ENCODE assay signal across 25 cellular contexts in genomic region chr7:696426-697258, GRCh38. TPM values are rescaled to one million over a fixed set of nuclear protein-coding genes. Genes with fewer than 3 reads are reported as not detected.
A peak's percentile ranks its signal among the peaks of the same experiment; 100 is the strongest.
DNase-seq lines count a peak whose midpoint lies in the region; ATAC-seq, FAIRE-seq and TF ChIP-seq lines count a peak whose summit lies in the region.
"Had no signal": no experiment of that assay in that cellular context is flagged by ENCODE, and none has a peak within 500 bp of the region (broad histone marks: within the 10 kb centered on the region; RNA-seq: fewer than 3 reads in every experiment).

No MANE protein-coding gene starts in this region.

- no peak overlapping the region for H2BK15ac ChIP-seq in neuronal stem cell (ENCODE audit: low read length)

- no peaks in the 10 kb centered on the region for H3K4me1 Mint-ChIP-seq in activated T-helper 2 cell treated with anti-CD3 and anti-CD28 coated beads, Interferon-gamma antibody, Interleukin-2, Interleukin-4, amounts not matched to agents 10 μg/mL and 5 μg/mL and 100 μg/mL, durations not matched to agents 14 hours and 24 hours and 36 hours (ENCODE audit: low read depth)
- H3K4me1 Mint-ChIP-seq in stimulated activated effector memory CD8-positive, alpha-beta T cell treated with anti-CD3 and anti-CD28 coated beads, Interleukin-12 subunit alpha, Interleukin-12 subunit beta, amount 100 ng/mL, for 72 hours: no peaks in the 10 kb centered on the region
- no peaks in the 10 kb centered on the region for H3K4me1 Mint-ChIP-seq in activated CD4-positive, alpha-beta T cell treated with anti-CD3 and anti-CD28 coated beads, Interleukin-2, amount 10 ng/mL, durations not matched to agents 24 days and 14 days
- H3K4me1 Mint-ChIP-seq: natural killer cell had no signal

- no peak overlapping the region for H3K27ac ChIP-seq in liver (ENCODE audit: low read depth in 1 of 2, low read length in 2 of 2)
- no peak overlapping the region for H3K27ac ChIP-seq in HepG2 (ENCODE audit: extremely low read length, insufficient read depth, low read length)
- peak overlapping the region; percentile 47 for H3K27ac ChIP-seq in left ventricle myocardium inferior (replicated peaks)
- no peak overlapping the region for H3K27ac ChIP-seq in neuronal stem cell (replicated peaks; ENCODE audit: low read length)
- H3K27ac ChIP-seq: A549, GM23248, ovary had no signal

- DNase-seq in HepG2 (ENCODE audit: low spot score) (no peak), left ventricle myocardium inferior (no peak), neuronal stem cell (ENCODE audit: low spot score) (no peak), NCI-H128 (lab: John Stamatoyannopoulos, UW; ENCODE audit: unreplicated experiment) (no peak)
- no peak for DNase-seq in activated T-helper 2 cell treated with anti-CD3 and anti-CD28 coated beads, Interferon-gamma antibody, Interleukin-2, Interleukin-4, amounts not matched to agents 10 μg/mL and 5 μg/mL and 100 μg/mL, durations not matched to agents 14 hours and 24 hours and 36 hours (ENCODE audit: low spot score)
- DNase-seq in stimulated activated effector memory CD8-positive, alpha-beta T cell treated with anti-CD3 and anti-CD28 coated beads, Interleukin-12 subunit alpha, Interleukin-12 subunit beta, amount 100 ng/mL, for 72 hours (ENCODE audit: low spot score in 2 of 2): no peak
- no peak for DNase-seq in activated CD4-positive, alpha-beta T cell treated with anti-CD3 and anti-CD28 coated beads, Interleukin-2, amount 10 ng/mL, durations not matched to agents 24 days and 14 days
- DNase-seq: activated CD4-positive, alpha-beta T cell treated with anti-CD3 and anti-CD28 coated beads, Interleukin-2, amount 50 U/mL, for 48 hours; activated naive CD8-positive, alpha-beta T cell treated with anti-CD3 and anti-CD28 coated beads, Interleukin-2, amount 10 ng/mL, durations not matched to agents 7 days and 5 days; effector memory CD4-positive, alpha-beta T cell; GF-D8; GM23248; natural killer cell; NCI-H1105; NCI-H2029; NCI-H2227 treated with DMSO at 0.1 percent for 48 hours; RPMI8226; stimulated activated CD8-positive, alpha-beta memory T cell treated with anti-CD3 and anti-CD28 coated beads, Interleukin-4, amount 100 ng/mL, for 48 hours; transverse colon had no signal

- no peak overlapping the region for H3K18ac ChIP-seq in neuronal stem cell (ENCODE audit: low read length)

- peaks cover 0 to 3% (median 0%) of the 10 kb centered on the region in 4 donors for H3K4me1 ChIP-seq in liver (ENCODE audit: control insufficient read depth in 4 of 4, insufficient read depth in 4 of 4, low read length in 3 of 4)
- no peaks in the 10 kb centered on the region for H3K4me1 ChIP-seq in HepG2 (ENCODE audit: insufficient read depth, low read length)
- H3K4me1 ChIP-seq in left ventricle myocardium inferior: peaks cover 30% of the 10 kb centered on the region
- peaks cover 6 to 7% of the 10 kb centered on the region in 2 donors for H3K4me1 ChIP-seq in neuronal stem cell (ENCODE audit: control insufficient read depth in 2 of 2, insufficient read depth in 1 of 2, low read depth in 1 of 2, low read length in 2 of 2)
- H3K4me1 ChIP-seq: A549 had no signal

- H2AK5ac ChIP-seq in neuronal stem cell (ENCODE audit: low read depth, low read length): no peak overlapping the region

- POLR2A ChIA-PET in HepG2 (lab: Yijun Ruan, JAX): no interaction called here

- H3K14ac ChIP-seq in neuronal stem cell (ENCODE audit: low read length): no peak overlapping the region

- no peaks in the 10 kb centered on the region for H3K79me2 ChIP-seq in HepG2 (ENCODE audit: insufficient read depth, low read length)

- H3K9ac ChIP-seq in liver (ENCODE audit: low read depth in 1 of 2, low read length in 2 of 2): no peak overlapping the region
- no peak overlapping the region for H3K9ac ChIP-seq in HepG2 (ENCODE audit: insufficient read depth, low read depth, low read length)
- no peak overlapping the region for H3K9ac ChIP-seq in neuronal stem cell (ENCODE audit: low read depth, low read length, poor library complexity)
- H3K9ac ChIP-seq: GM23248 had no signal

- no peak overlapping the region for H3K4me3 Mint-ChIP-seq in activated T-helper 2 cell treated with anti-CD3 and anti-CD28 coated beads, Interferon-gamma antibody, Interleukin-2, Interleukin-4, amounts not matched to agents 10 μg/mL and 5 μg/mL and 100 μg/mL, durations not matched to agents 14 hours and 24 hours and 36 hours (ENCODE audit: low read depth)
- H3K4me3 Mint-ChIP-seq in stimulated activated effector memory CD8-positive, alpha-beta T cell treated with anti-CD3 and anti-CD28 coated beads, Interleukin-12 subunit alpha, Interleukin-12 subunit beta, amount 100 ng/mL, for 72 hours: no peak overlapping the region
- H3K4me3 Mint-ChIP-seq in activated CD4-positive, alpha-beta T cell treated with anti-CD3 and anti-CD28 coated beads, Interleukin-2, amount 10 ng/mL, durations not matched to agents 24 days and 14 days: no peak overlapping the region
- H3K4me3 Mint-ChIP-seq: activated naive CD8-positive, alpha-beta T cell treated with anti-CD3 and anti-CD28 coated beads, Interleukin-2, amount 10 ng/mL, durations not matched to agents 7 days and 5 days; natural killer cell; T-helper 2 cell treated with Interferon-gamma antibody and Interleukin-4, amounts not matched to agents 5 μg/mL and 100 μg/mL, for 36 hours had no signal

- no peak for TF ChIP-seq EP300 in HepG2 (IDR thresholded peaks at IDR 0.05; ENCODE audit: low read depth in 2 of 2, low read length in 2 of 2)
- no peak for TF ChIP-seq EP300 in HepG2 (CRISPR knock-in tag; IDR thresholded peaks at IDR 0.05; ENCODE audit: borderline replicate concordance)

- FAIRE-seq in HepG2 (lab: Jason Lieb, UNC): no peak
- FAIRE-seq: A549, GM18507 had no signal

- H4K91ac ChIP-seq in neuronal stem cell (ENCODE audit: low read depth, low read length, poor library complexity): no peak overlapping the region

- CTCF ChIA-PET in HepG2 (lab: Yijun Ruan, JAX; ENCODE audit: low intra/inter-chr PET ratio, low total read pairs): no interaction called here

- no peaks in the 10 kb centered on the region for H3K36me3 ChIP-seq in liver (ENCODE audit: control insufficient read depth in 4 of 4, insufficient read depth in 3 of 4, low read depth in 1 of 4, low read length in 3 of 4)
- peaks cover 3 to 20% of the 10 kb centered on the region in 2 experiments; a peak in 4 of 5 replicates for H3K36me3 ChIP-seq in HepG2 (replicated peaks in 1 of 2; ENCODE audit: control insufficient read depth in 1 of 2, insufficient read depth in 2 of 2, low read length in 2 of 2)
- H3K36me3 ChIP-seq in left ventricle myocardium inferior: no peaks in the 10 kb centered on the region
- peaks cover 0 to 9% of the 10 kb centered on the region in 2 donors for H3K36me3 ChIP-seq in neuronal stem cell (replicated peaks in 1 of 2; ENCODE audit: control insufficient read depth in 2 of 2, insufficient read depth in 2 of 2, low read length in 2 of 2)
- H3K36me3 ChIP-seq: ovary, transverse colon had no signal

- H2BK120ac ChIP-seq in neuronal stem cell (ENCODE audit: low read depth, low read length): no peak overlapping the region

- H2BK5ac ChIP-seq in neuronal stem cell (ENCODE audit: low read length): no peak overlapping the region

- H3K9me3 Mint-ChIP-seq in activated T-helper 2 cell treated with anti-CD3 and anti-CD28 coated beads, Interferon-gamma antibody, Interleukin-2, Interleukin-4, amounts not matched to agents 10 μg/mL and 5 μg/mL and 100 μg/mL, durations not matched to agents 14 hours and 24 hours and 36 hours: peaks cover 15% of the 10 kb centered on the region
- no peaks in the 10 kb centered on the region for H3K9me3 Mint-ChIP-seq in stimulated activated effector memory CD8-positive, alpha-beta T cell treated with anti-CD3 and anti-CD28 coated beads, Interleukin-12 subunit alpha, Interleukin-12 subunit beta, amount 100 ng/mL, for 72 hours
- peaks cover 7% of the 10 kb centered on the region for H3K9me3 Mint-ChIP-seq in activated CD4-positive, alpha-beta T cell treated with anti-CD3 and anti-CD28 coated beads, Interleukin-2, amount 10 ng/mL, durations not matched to agents 24 days and 14 days
- H3K9me3 Mint-ChIP-seq: natural killer cell had no signal

- H3K27me3 Mint-ChIP-seq in activated T-helper 2 cell treated with anti-CD3 and anti-CD28 coated beads, Interferon-gamma antibody, Interleukin-2, Interleukin-4, amounts not matched to agents 10 μg/mL and 5 μg/mL and 100 μg/mL, durations not matched to agents 14 hours and 24 hours and 36 hours (ENCODE audit: low read depth): no peaks in the 10 kb centered on the region
- no peaks in the 10 kb centered on the region for H3K27me3 Mint-ChIP-seq in activated CD4-positive, alpha-beta T cell treated with anti-CD3 and anti-CD28 coated beads, Interleukin-2, amount 10 ng/mL, durations not matched to agents 24 days and 14 days
- H3K27me3 Mint-ChIP-seq: activated naive CD8-positive, alpha-beta T cell treated with anti-CD3 and anti-CD28 coated beads, Interleukin-2, amount 10 ng/mL, durations not matched to agents 7 days and 5 days had no signal

- peaks cover 2% of the 10 kb centered on the region for H3K79me1 ChIP-seq in neuronal stem cell (ENCODE audit: low read depth, low read length)

- H3K9me3 ChIP-seq in liver (ENCODE audit: control insufficient read depth in 4 of 4, low read length in 3 of 4) (no peaks in the 10 kb centered on the region), HepG2 (ENCODE audit: low read length) (no peaks in the 10 kb centered on the region), left ventricle myocardium inferior (replicated peaks) (no peaks in the 10 kb centered on the region), neuronal stem cell (replicated peaks in 1 of 2; ENCODE audit: control insufficient read depth in 2 of 2, insufficient read depth in 1 of 2, low read depth in 1 of 2, low read length in 2 of 2) (peaks cover 0 to 4% of the 10 kb centered on the region in 2 donors)
- H3K9me3 ChIP-seq: A549, ovary, transverse colon had no signal

- TF ChIP-seq CTCF in liver (IDR thresholded peaks at IDR 0.05; ENCODE audit: low read depth, low read length, missing input control): no peak
- no peak for TF ChIP-seq CTCF in HepG2 (CRISPR knock-in tag; IDR thresholded peaks at IDR 0.05)
- TF ChIP-seq CTCF in left ventricle myocardium inferior (IDR thresholded peaks at IDR 0.05; ENCODE audit: borderline replicate concordance): no peak

- no peak overlapping the region for H3K23ac ChIP-seq in neuronal stem cell (ENCODE audit: low read depth, low read length, poor library complexity)

- in situ Hi-C loops in HepG2 (cut with HindIII; ENCODE audit: extremely low pct_ligation_motif_present, low pct_unique_long_range_greater_than_20kb): no loop called here

- no peak overlapping the region for H3K27ac Mint-ChIP-seq in activated T-helper 2 cell treated with anti-CD3 and anti-CD28 coated beads, Interferon-gamma antibody, Interleukin-2, Interleukin-4, amounts not matched to agents 10 μg/mL and 5 μg/mL and 100 μg/mL, durations not matched to agents 14 hours and 24 hours and 36 hours
- no peak overlapping the region for H3K27ac Mint-ChIP-seq in stimulated activated effector memory CD8-positive, alpha-beta T cell treated with anti-CD3 and anti-CD28 coated beads, Interleukin-12 subunit alpha, Interleukin-12 subunit beta, amount 100 ng/mL, for 72 hours
- H3K27ac Mint-ChIP-seq in activated CD4-positive, alpha-beta T cell treated with anti-CD3 and anti-CD28 coated beads, Interleukin-2, amount 10 ng/mL, durations not matched to agents 24 days and 14 days: no peak overlapping the region
- H3K27ac Mint-ChIP-seq: activated naive CD8-positive, alpha-beta T cell treated with anti-CD3 and anti-CD28 coated beads, Interleukin-2, amount 10 ng/mL, durations not matched to agents 7 days and 5 days; natural killer cell; T-helper 2 cell treated with Interferon-gamma antibody and Interleukin-4, amounts not matched to agents 5 μg/mL and 100 μg/mL, for 36 hours had no signal

- no peak overlapping the region for H2BK12ac ChIP-seq in neuronal stem cell (ENCODE audit: low read length)

- intact Hi-C loops in HepG2 (cut with micrococcal nuclease; ENCODE audit: unreplicated experiment): no loop called here
- intact Hi-C loops in left ventricle myocardium inferior (cut with micrococcal nuclease): no loop called here
- intact Hi-C loops in activated T-helper 2 cell treated with anti-CD3 and anti-CD28 coated beads, Interferon-gamma antibody, Interleukin-2, Interleukin-4, amounts not matched to agents 10 μg/mL and 5 μg/mL and 100 μg/mL, durations not matched to agents 14 hours and 24 hours and 36 hours (cut with micrococcal nuclease): no loop called here
- intact Hi-C loops in activated CD4-positive, alpha-beta T cell treated with anti-CD3 and anti-CD28 coated beads, Interleukin-2, amount 10 ng/mL, durations not matched to agents 24 days and 14 days (cut with micrococcal nuclease): no loop called here

- H2AFZ ChIP-seq in HepG2 (ENCODE audit: low read length) (no peak overlapping the region), neuronal stem cell (ENCODE audit: low read length) (peak overlapping the region; percentile 64)
- H2AFZ ChIP-seq: GM23248 had no signal

- BruUV-seq in HepG2 (replicated peaks; lab: Mats Ljungman, UMichigan): no TSS peak

- H3K4me2 ChIP-seq in HepG2 (ENCODE audit: low read depth, low read length) (no peak overlapping the region), neuronal stem cell (ENCODE audit: insufficient read depth, low read length, poor library complexity, severe bottlenecking) (no peak overlapping the region)
- H3K4me2 ChIP-seq: A549 had no signal

- no peaks in the 10 kb centered on the region for H4K20me1 ChIP-seq in HepG2 (ENCODE audit: insufficient read depth, low read length)

- H3K4me3 ChIP-seq in liver (ENCODE audit: low read depth in 1 of 3, low read length in 3 of 3) (no peak overlapping the region), HepG2 (replicated peaks in 1 of 3; ENCODE audit: insufficient read depth in 1 of 3, low read depth in 2 of 3, low read length in 3 of 3) (no peak overlapping the region), left ventricle myocardium inferior (no peak overlapping the region), neuronal stem cell (ENCODE audit: low read length in 2 of 2) (no peak overlapping the region)
- H3K4me3 ChIP-seq: A549, GM23248, ovary, transverse colon had no signal

- TF ChIP-seq POLR2A in HepG2 (IDR thresholded peaks at IDR 0.05; ENCODE audit: insufficient read depth in 1 of 2, low read depth in 2 of 2, low read length in 2 of 2): no peak

- ATAC-seq in HepG2: no peak
- no peak for ATAC-seq in stimulated activated effector memory CD8-positive, alpha-beta T cell treated with anti-CD3 and anti-CD28 coated beads, Interleukin-12 subunit alpha, Interleukin-12 subunit beta, amount 100 ng/mL, for 72 hours
- ATAC-seq: A549, natural killer cell, SK-N-SH treated with all-trans-retinoic acid at 6 μM for 48 hours had no signal

- H3K27me3 ChIP-seq in liver (ENCODE audit: control insufficient read depth in 4 of 4, insufficient read depth in 4 of 4, low read length in 3 of 4) (no peaks in the 10 kb centered on the region), HepG2 (ENCODE audit: control insufficient read depth in 1 of 2, insufficient read depth in 2 of 2, low read length in 2 of 2) (no peaks in the 10 kb centered on the region), left ventricle myocardium inferior (ENCODE audit: low read depth) (no peaks in the 10 kb centered on the region), neuronal stem cell (ENCODE audit: control insufficient read depth in 3 of 3, insufficient read depth in 3 of 3, low read depth in 1 of 3, low read length in 3 of 3) (no peaks in the 10 kb centered on the region)
- H3K27me3 ChIP-seq: ovary, transverse colon had no signal

- H3K36me3 Mint-ChIP-seq in activated T-helper 2 cell treated with anti-CD3 and anti-CD28 coated beads, Interferon-gamma antibody, Interleukin-2, Interleukin-4, amounts not matched to agents 10 μg/mL and 5 μg/mL and 100 μg/mL, durations not matched to agents 14 hours and 24 hours and 36 hours (ENCODE audit: low read depth): peaks cover 28% of the 10 kb centered on the region
- no peaks in the 10 kb centered on the region for H3K36me3 Mint-ChIP-seq in stimulated activated effector memory CD8-positive, alpha-beta T cell treated with anti-CD3 and anti-CD28 coated beads, Interleukin-12 subunit alpha, Interleukin-12 subunit beta, amount 100 ng/mL, for 72 hours
- peaks cover 17% of the 10 kb centered on the region for H3K36me3 Mint-ChIP-seq in activated CD4-positive, alpha-beta T cell treated with anti-CD3 and anti-CD28 coated beads, Interleukin-2, amount 10 ng/mL, durations not matched to agents 24 days and 14 days (ENCODE audit: low read depth)
- H3K36me3 Mint-ChIP-seq: natural killer cell had no signal

- WGBS in liver: 88% methylated on average over 24 of the region's 24 CpGs
- 95% methylated on average over 17 of the region's 24 CpGs for WGBS in HepG2 (ENCODE audit: low lambda C conversion rate)
- WGBS in neuronal stem cell (ENCODE audit: extremely low coverage in 2 of 2, insufficient read length in 2 of 2, insufficient replicate concordance in 1 of 2), 2 donors: no CpG with 5 or more reads among the region's 24 CpGs

- no peak overlapping the region for H3K4ac ChIP-seq in neuronal stem cell (ENCODE audit: low read length)

- TF ChIP-seq RAD21 in liver (IDR thresholded peaks at IDR 0.05) (no peak), HepG2 (CRISPR knock-in tag; IDR thresholded peaks at IDR 0.05) (no peak)

- H4K8ac ChIP-seq in neuronal stem cell (ENCODE audit: low read depth, low read length): no peak overlapping the region

RNA-seq across cellular contexts. Expression of gene DNAAF5, which starts 29.9 kb away (rescaled TPM):
- total RNA-seq in liver (10 to 100 TPM in 1 of 2 donors, 1 to 10 TPM in 1; 8.7 to 10.4 TPM), HepG2 (2016; rRNA removed; fragmentation: Illumina TruSeq; extraction: Trizol) (21.5 and 24.2 TPM in 2 replicates), left ventricle myocardium inferior (18.1 TPM)
- polyA plus RNA-seq in liver (10 to 100 TPM in 1 of 2 donors, 1 to 10 TPM in 1; 3.1 to 11.1 TPM), HepG2 (2011; rRNA removed) (11.8 and 11.9 TPM in 2 replicates)
- 9.3 and 11.4 TPM in 2 replicates for total RNA-seq in HepG2 (2016; cell fraction: cytosol; rRNA removed; fragmentation: Illumina TruSeq; extraction: Trizol; ENCODE audit: low read depth)
- total RNA-seq in HepG2 (2016; cell fraction: insoluble cytoplasmic fraction; rRNA removed; fragmentation: Illumina TruSeq; extraction: Trizol): 21.5 and 22.4 TPM in 2 replicates
- 10.7 and 11.7 TPM in 2 replicates for total RNA-seq in HepG2 (2016; cell fraction: membrane; rRNA removed; fragmentation: Illumina TruSeq; extraction: Trizol)
- 14.3 and 17.6 TPM in 2 replicates for total RNA-seq in HepG2 (2016; cell fraction: nucleus; rRNA removed; fragmentation: Illumina TruSeq; extraction: Trizol)
- polyA plus RNA-seq in HepG2 (2011; cell fraction: cytosol; rRNA removed): 9.1 and 16.3 TPM in 2 replicates
- 28.7 and 38.5 TPM in 2 replicates for polyA plus RNA-seq in HepG2 (2011; cell fraction: nucleus; rRNA removed)
- 12.3 and 13.8 TPM in 2 replicates for polyA plus RNA-seq in HepG2 (2012)
- polyA plus RNA-seq in HepG2 (2016; cell fraction: cytosol; fragmentation: Illumina TruSeq; extraction: Trizol; ENCODE audit: low read depth): 2.6 and 3.4 TPM in 2 replicates
- polyA plus RNA-seq in HepG2 (2016; cell fraction: insoluble cytoplasmic fraction; fragmentation: Illumina TruSeq; extraction: Trizol; ENCODE audit: low read depth): 29.1 and 34.4 TPM in 2 replicates
- polyA plus RNA-seq in HepG2 (2016; cell fraction: membrane; fragmentation: Illumina TruSeq; extraction: Trizol; ENCODE audit: low read depth): 7.7 and 8.4 TPM in 2 replicates
- polyA plus RNA-seq in HepG2 (2016; cell fraction: nucleus; fragmentation: Illumina TruSeq; extraction: Trizol; ENCODE audit: insufficient read depth, low read depth): 31.1 and 34.8 TPM in 2 replicates
- polyA minus RNA-seq in HepG2 (2011; rRNA and poly(A)+ RNA removed; ENCODE audit: low replicate concordance): 34.6 and 56.2 TPM in 2 replicates
- polyA minus RNA-seq in HepG2 (2011; cell fraction: cytosol; rRNA and poly(A)+ RNA removed): 16.3 and 29.9 TPM in 2 replicates
- polyA minus RNA-seq in HepG2 (2011; cell fraction: nucleus; rRNA and poly(A)+ RNA removed): 11.7 and 12.9 TPM in 2 replicates
- 26.4 TPM for polyA plus RNA-seq in neuronal stem cell (2013, experiment 1 of 2)
- polyA plus RNA-seq in neuronal stem cell (2013, experiment 2 of 2): 26.5 TPM
- total RNA-seq in activated T-helper 2 cell treated with anti-CD3 and anti-CD28 coated beads, Interferon-gamma antibody, Interleukin-2, Interleukin-4, amounts not matched to agents 10 μg/mL and 5 μg/mL and 100 μg/mL, durations not matched to agents 14 hours and 24 hours and 36 hours: 41.5 and 41.7 TPM in 2 replicates
- 49.4 and 50.6 TPM in 2 replicates for total RNA-seq in activated CD4-positive, alpha-beta T cell treated with anti-CD3 and anti-CD28 coated beads, Interleukin-2, amount 10 ng/mL, durations not matched to agents 24 days and 14 days

RNA-seq across cellular contexts. Expression of gene PRKAR1B, which starts 30.4 kb away (rescaled TPM):
- total RNA-seq in liver (10 to 100 TPM; 11.1 to 14.4 TPM), HepG2 (2016; rRNA removed; fragmentation: Illumina TruSeq; extraction: Trizol) (28.2 and 29.2 TPM in 2 replicates), left ventricle myocardium inferior (14.2 TPM)
- polyA plus RNA-seq in liver (10 to 100 TPM; 11.8 to 13.0 TPM), HepG2 (2011; rRNA removed) (7.9 and 9.0 TPM in 2 replicates)
- total RNA-seq in HepG2 (2016; cell fraction: cytosol; rRNA removed; fragmentation: Illumina TruSeq; extraction: Trizol; ENCODE audit: low read depth): 36.8 and 38.5 TPM in 2 replicates
- total RNA-seq in HepG2 (2016; cell fraction: insoluble cytoplasmic fraction; rRNA removed; fragmentation: Illumina TruSeq; extraction: Trizol): 22.1 and 28.2 TPM in 2 replicates
- total RNA-seq in HepG2 (2016; cell fraction: membrane; rRNA removed; fragmentation: Illumina TruSeq; extraction: Trizol): 16.2 and 18.2 TPM in 2 replicates
- total RNA-seq in HepG2 (2016; cell fraction: nucleus; rRNA removed; fragmentation: Illumina TruSeq; extraction: Trizol): 14.2 and 14.5 TPM in 2 replicates
- polyA plus RNA-seq in HepG2 (2011; cell fraction: cytosol; rRNA removed): 8.2 and 10.4 TPM in 2 replicates
- 11.2 and 11.4 TPM in 2 replicates for polyA plus RNA-seq in HepG2 (2011; cell fraction: nucleus; rRNA removed)
- polyA plus RNA-seq in HepG2 (2012): 17.4 and 18.1 TPM in 2 replicates
- 6.9 and 8.4 TPM in 2 replicates for polyA plus RNA-seq in HepG2 (2016; cell fraction: cytosol; fragmentation: Illumina TruSeq; extraction: Trizol; ENCODE audit: low read depth)
- 26.6 and 31.8 TPM in 2 replicates for polyA plus RNA-seq in HepG2 (2016; cell fraction: insoluble cytoplasmic fraction; fragmentation: Illumina TruSeq; extraction: Trizol; ENCODE audit: low read depth)
- polyA plus RNA-seq in HepG2 (2016; cell fraction: membrane; fragmentation: Illumina TruSeq; extraction: Trizol; ENCODE audit: low read depth): 9.5 and 9.9 TPM in 2 replicates
- 32.1 and 33.3 TPM in 2 replicates for polyA plus RNA-seq in HepG2 (2016; cell fraction: nucleus; fragmentation: Illumina TruSeq; extraction: Trizol; ENCODE audit: insufficient read depth, low read depth)
- 18.3 and 37.7 TPM in 2 replicates for polyA minus RNA-seq in HepG2 (2011; rRNA and poly(A)+ RNA removed; ENCODE audit: low replicate concordance)
- 9.6 and 10.1 TPM in 2 replicates for polyA minus RNA-seq in HepG2 (2011; cell fraction: cytosol; rRNA and poly(A)+ RNA removed)
- 8.6 and 12.4 TPM in 2 replicates for polyA minus RNA-seq in HepG2 (2011; cell fraction: nucleus; rRNA and poly(A)+ RNA removed)
- 14.0 TPM for polyA plus RNA-seq in neuronal stem cell (2013, experiment 1 of 2)
- polyA plus RNA-seq in neuronal stem cell (2013, experiment 2 of 2): 12.9 TPM
- 31.5 and 38.9 TPM in 2 replicates for total RNA-seq in activated T-helper 2 cell treated with anti-CD3 and anti-CD28 coated beads, Interferon-gamma antibody, Interleukin-2, Interleukin-4, amounts not matched to agents 10 μg/mL and 5 μg/mL and 100 μg/mL, durations not matched to agents 14 hours and 24 hours and 36 hours
- total RNA-seq in activated CD4-positive, alpha-beta T cell treated with anti-CD3 and anti-CD28 coated beads, Interleukin-2, amount 10 ng/mL, durations not matched to agents 24 days and 14 days: 39.4 and 47.0 TPM in 2 replicates
